ENCODE assay signal across 1 cellular context in the genomic region with DNA sequence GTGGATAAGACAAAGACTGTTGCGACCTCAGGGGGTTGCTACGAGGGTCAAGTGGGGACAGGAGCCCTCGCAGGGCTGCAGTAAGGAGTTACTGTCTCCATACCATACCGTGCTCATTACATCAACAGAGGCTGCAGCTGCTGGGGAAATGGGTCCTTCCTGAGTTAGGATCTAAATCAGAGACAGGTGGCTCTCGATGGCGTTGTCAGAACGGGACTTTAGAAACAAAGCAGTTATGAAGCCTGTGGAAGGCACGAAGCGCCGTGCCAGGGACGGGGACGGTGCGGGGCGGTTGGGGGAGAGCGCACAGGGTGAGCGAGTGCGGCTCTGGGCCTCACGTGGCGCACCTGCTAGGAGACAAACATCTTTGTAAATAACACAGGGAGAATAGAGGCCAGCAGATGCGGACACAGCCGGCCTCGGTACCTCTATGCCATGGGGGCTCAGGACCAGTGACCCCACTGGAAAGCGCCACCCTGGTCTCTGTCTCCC.
TF ChIP-seq lines count a peak whose summit lies in the region.

No MANE protein-coding gene starts in this region.

TF ChIP-seq in endothelial cell of umbilical vein, 7 proteins besides CTCF, POLR2A, EP300 and RAD21:
- TF ChIP-seq GATA2 (IDR thresholded peaks at IDR 0.05; ENCODE audit: insufficient read depth, insufficient read length, low read depth, low read length): no peak
- no peak for TF ChIP-seq POLR2AphosphoS5 (IDR thresholded peaks at IDR 0.05; ENCODE audit: insufficient read depth, low read depth, low read length)
- no peak for TF ChIP-seq JUN (IDR thresholded peaks at IDR 0.05; ENCODE audit: borderline replicate concordance, insufficient read depth, insufficient read length, low read depth)
- TF ChIP-seq EZH2 (IDR thresholded peaks at IDR 0.05; ENCODE audit: borderline replicate concordance, low read depth, low read length, severe bottlenecking): no peak
- no peak for TF ChIP-seq MYC (IDR thresholded peaks at IDR 0.05; ENCODE audit: low read depth, low read length)
- TF ChIP-seq, protein P1, sequence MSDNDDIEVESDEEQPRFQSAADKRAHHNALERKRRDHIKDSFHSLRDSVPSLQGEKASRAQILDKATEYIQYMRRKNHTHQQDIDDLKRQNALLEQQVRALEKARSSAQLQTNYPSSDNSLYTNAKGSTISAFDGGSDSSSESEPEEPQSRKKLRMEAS (IDR thresholded peaks at IDR 0.05; ENCODE audit: insufficient read depth, insufficient read length): no peak
- no peak for TF ChIP-seq FOS (IDR thresholded peaks at IDR 0.05; ENCODE audit: borderline replicate concordance, insufficient read depth, low read length)
